ENCODE assay signal across 8 cellular contexts in the genomic region with DNA sequence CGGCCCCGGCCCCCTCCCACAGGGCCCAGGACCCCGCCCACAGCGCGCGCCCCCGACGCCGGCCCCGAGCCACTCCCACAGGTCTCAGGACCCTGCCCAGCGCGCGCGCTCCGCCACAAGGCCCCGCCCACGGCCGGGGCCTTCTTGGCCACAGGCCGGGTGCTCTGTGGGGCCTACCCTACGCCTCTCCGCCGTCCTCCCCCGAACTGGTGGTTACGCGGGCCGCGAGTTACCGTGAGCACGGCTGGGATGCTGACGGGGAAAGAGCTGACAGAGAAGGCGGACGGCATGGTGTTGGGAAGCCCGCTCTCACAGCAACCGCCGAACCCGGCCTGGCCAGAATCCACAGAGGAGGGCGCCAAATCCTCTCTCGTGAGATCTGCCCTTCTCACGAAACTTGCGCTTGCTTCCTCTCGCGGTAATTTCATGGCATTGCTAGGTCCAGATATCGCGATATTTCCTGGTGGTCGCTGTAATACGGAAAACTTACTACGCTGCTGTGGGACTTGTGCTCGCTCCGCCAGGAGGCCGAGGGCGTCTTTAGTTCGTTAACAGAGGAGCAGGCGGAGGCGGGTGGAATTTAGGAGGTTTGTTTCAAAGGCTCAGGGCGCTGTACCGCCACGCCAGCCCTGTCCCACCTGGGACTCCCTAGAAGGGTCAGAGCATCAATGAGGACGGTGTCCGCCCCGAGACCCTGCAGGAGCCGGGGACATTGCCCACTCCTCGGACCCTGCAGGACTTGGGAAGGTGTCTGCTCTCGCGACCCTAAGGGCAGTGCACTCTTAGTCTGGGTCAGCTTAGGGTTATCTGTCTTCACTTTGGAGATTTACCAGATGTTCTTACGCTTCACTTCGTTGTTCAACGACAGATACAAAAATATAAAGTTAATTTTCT. TPM values are rescaled to one million over a fixed set of nuclear protein-coding genes. Genes with fewer than 3 reads are reported as not detected.
DNase-seq lines count a peak whose midpoint lies in the region; TF ChIP-seq lines count a peak whose summit lies in the region.

A gene (minus strand): TSS at position 351 of the 894 bp plus-strand sequence. CDS start 61 bp downstream, at position 290.

- no peaks in the 10 kb centered on the region for H3K36me3 ChIP-seq in ovary
- H3K36me3 ChIP-seq in vagina = peaks cover 0 to 5% of the 10 kb centered on the region in 2 donors

- in situ Hi-C loops in SK-MEL-5 (cut with HindIII; ENCODE audit: low pct_unique_long_range_greater_than_20kb, low sequenced_read_pairs) = no loop called here

- WGBS in ovary, 3 donors = 0 to 1% (median 1%) methylated on average over 57 to 67 of the region's 67 CpGs

- H3K4me3 Mint-ChIP-seq in HFFc6 (peak within 1 kb of the TSS; percentile 95), glutamatergic neuron (ENCODE audit: unreplicated experiment) (peak within 1 kb of the TSS; percentile 96)
- H3K4me3 Mint-ChIP-seq in activated naive CD8-positive, alpha-beta T cell = peak within 1 kb of the TSS; percentile 95

- H3K4me1 Mint-ChIP-seq in HFFc6 (ENCODE audit: low read depth) (peaks cover 54% of the 10 kb centered on the region), glutamatergic neuron (ENCODE audit: low read depth, unreplicated experiment) (peaks cover 21% of the 10 kb centered on the region)
- peaks cover 43% of the 10 kb centered on the region for H3K4me1 Mint-ChIP-seq in activated naive CD8-positive, alpha-beta T cell (ENCODE audit: low read depth)

- no peak for TF ChIP-seq EP300 in ovary (IDR thresholded peaks at IDR 0.05)

- peaks cover 7% of the 10 kb centered on the region for H3K4me1 ChIP-seq in ovary (ENCODE audit: insufficient read depth)
- H3K4me1 ChIP-seq in vagina = peaks cover 37% of the 10 kb centered on the region

- DNase-seq in GM12865 (ENCODE audit: low read depth) (peak; percentile 99), HFFc6 (peak; percentile 99), NAMALWA (ENCODE audit: low spot score) (peak; percentile 99), SK-MEL-5 (ENCODE audit: low read depth, low spot score) (peak; percentile 100), glutamatergic neuron (peak; percentile 85), ovary (peak in 4 of 5 donors; percentile 94 to 99 (median 98)), vagina (ENCODE audit: extremely low spot score in 2 of 2) (peak in 1 of 2 donors; percentile 97)

- H3K4me3 ChIP-seq in GM12865 (ENCODE audit: low read depth, low read length) = peak within 1 kb of the TSS; percentile 67
- H3K4me3 ChIP-seq in ovary = peak within 1 kb of the TSS; percentile 83
- H3K4me3 ChIP-seq in vagina = peak within 1 kb of the TSS; percentile 74 to 92

- H3K27me3 ChIP-seq in ovary (no peaks in the 10 kb centered on the region), vagina (no peaks in the 10 kb centered on the region)

- H3K9me3 ChIP-seq in ovary (no peaks in the 10 kb centered on the region), vagina (no peaks in the 10 kb centered on the region)

- intact Hi-C loops in ovary (cut with DNase I) = loop anchor here in 1 of 4 donors (5.0 kb wide), 1 partner anchor 60 kb away; no protein-coding TSS in a partner anchor
- intact Hi-C loops in vagina (cut with DNase I) = no loop called here

- no peaks in the 10 kb centered on the region; the same call in none of the 2 replicates for H3K9me3 Mint-ChIP-seq in HFFc6
- H3K9me3 Mint-ChIP-seq in activated naive CD8-positive, alpha-beta T cell (ENCODE audit: low read depth) = no peaks in the 10 kb centered on the region
- H3K9me3 Mint-ChIP-seq in glutamatergic neuron (ENCODE audit: unreplicated experiment) = peaks cover 7% of the 10 kb centered on the region

- TF ChIP-seq CTCF in GM12865 (IDR thresholded peaks at IDR 0.05; ENCODE audit: insufficient read depth, low read depth, low read length, missing control alignments) = peak; percentile 13
- peak; percentile 62 for TF ChIP-seq CTCF in HFFc6 (IDR thresholded peaks at IDR 0.05)
- peak; percentile 15 for TF ChIP-seq CTCF in glutamatergic neuron (IDR thresholded peaks at IDR 0.05; ENCODE audit: partially characterized antibody, unreplicated experiment)
- peak in 2 of 3 donors; percentile 58 to 76 for TF ChIP-seq CTCF in ovary (IDR thresholded peaks at IDR 0.05)
- TF ChIP-seq CTCF in vagina (IDR thresholded peaks at IDR 0.05) = peak; percentile 8 to 16 (median 13)

- H3K27me3 Mint-ChIP-seq in HFFc6 (ENCODE audit: insufficient read depth) (peaks cover 4% of the 10 kb centered on the region), glutamatergic neuron (ENCODE audit: unreplicated experiment) (peaks cover 15% of the 10 kb centered on the region)
- no peaks in the 10 kb centered on the region for H3K27me3 Mint-ChIP-seq in activated naive CD8-positive, alpha-beta T cell

- H3K27ac Mint-ChIP-seq in HFFc6 (peak within 1 kb of the TSS; percentile 100), glutamatergic neuron (ENCODE audit: unreplicated experiment) (peak within 1 kb of the TSS; percentile 97)
- H3K27ac Mint-ChIP-seq in activated naive CD8-positive, alpha-beta T cell = peak within 1 kb of the TSS; percentile 97

- H3K36me3 Mint-ChIP-seq in HFFc6 (ENCODE audit: low read depth) (peaks cover 28% of the 10 kb centered on the region), glutamatergic neuron (ENCODE audit: unreplicated experiment) (no peaks in the 10 kb centered on the region)
- H3K36me3 Mint-ChIP-seq in activated naive CD8-positive, alpha-beta T cell = no peaks in the 10 kb centered on the region

- TF ChIP-seq POLR2A in ovary (IDR thresholded peaks at IDR 0.05) = peak; percentile 95
- peak in 1 of 2 donors; percentile 72 for TF ChIP-seq POLR2A in vagina (IDR thresholded peaks at IDR 0.05)

- H3K27ac ChIP-seq in ovary (peak within 1 kb of the TSS; percentile 87 to 97), vagina (peak within 1 kb of the TSS; percentile 94)

RNA-seq across cellular contexts. Expression of the gene that starts here (rescaled TPM):
- total RNA-seq in HFFc6 (2021; fragmentation: NEBNext Ultra II Directional; extraction: Animal tissue kit (Norgen Biotek cat#: 25700)) = 10 to 100 TPM; 24.6 to 28.5 (median 26.5) TPM
- total RNA-seq in SK-MEL-5 (2014; rRNA removed; shearing (Covaris generic)) = 52.4 and 52.6 TPM in 2 replicates
- 28.2 and 36.2 TPM in 2 replicates for polyA plus RNA-seq in SK-MEL-5 (2015; cell fraction: cytosol; rRNA removed)
- 39.0 and 40.8 TPM in 2 replicates for polyA plus RNA-seq in SK-MEL-5 (2015; cell fraction: nucleus; rRNA removed)
- total RNA-seq in glutamatergic neuron (ENCODE audit: unreplicated experiment) = 22.0 TPM
- 10 to 100 TPM; 27.5 to 48.5 (median 39.5) TPM for total RNA-seq in ovary
- polyA plus RNA-seq in ovary = 10 to 100 TPM; 44.7 to 46.8 TPM
- total RNA-seq in vagina = 21.1 TPM

Comparison
In these comparisons a context has a peak if more than half of its experiments do, and no peak if none do; other contexts are left out.
1. CTCF ChIP-seq: peak in every context shown above with its lines; median percentile 67 in ovary; 62 in HFFc6; 15 in glutamatergic neuron; 13 in GM12865; 13 in vagina.